ENCODE assay signal across 16 cellular contexts in genomic region chr10:86339226-86339865, GRCh38. TPM values are rescaled to one million over a fixed set of nuclear protein-coding genes. Genes with fewer than 3 reads are reported as not detected.
"Had no signal": no experiment of that assay in that cellular context is flagged by ENCODE, and none has a peak within 500 bp of the region (broad histone marks: within the 10 kb centered on the region; RNA-seq: fewer than 3 reads in every experiment).

No MANE protein-coding gene starts in this region.

- H3K36me3 ChIP-seq: gastroesophageal sphincter, thoracic aorta, vagina had no signal

- H3K27ac ChIP-seq: epithelial cell of prostate, gastroesophageal sphincter, thoracic aorta, vagina had no signal

- H3K4me1 ChIP-seq: gastroesophageal sphincter, vagina had no signal

- H3K9me3 ChIP-seq: gastroesophageal sphincter, thoracic aorta, vagina had no signal

- H3K4me3 ChIP-seq: gastroesophageal sphincter, thoracic aorta, vagina had no signal

- DNase-seq: activated CD4-positive, alpha-beta memory T cell treated with anti-CD3 and anti-CD28 coated beads for 36 hours; activated CD4-positive, CD25-positive, alpha-beta regulatory T cell treated with anti-CD3 and anti-CD28 coated beads, Interleukin-2, amount 50 U/mL, for 72 hours; activated naive CD4-positive, alpha-beta T cell treated with anti-CD3 and anti-CD28 coated beads, Interleukin-2, amount 10 ng/mL, durations not matched to agents 7 days and 5 days; effector memory CD8-positive, alpha-beta T cell; kidney glomerular epithelial cell; mammary epithelial cell; stimulated activated CD4-positive, alpha-beta T cell treated with anti-CD3 and anti-CD28 coated beads, Interleukin-15, amount 100 ng/mL, for 24 hours; stimulated activated CD4-positive, alpha-beta T cell treated with anti-CD3 and anti-CD28 coated beads, Interleukin-4, amount 100 ng/mL, for 4 hours; stimulated activated naive CD8-positive, alpha-beta T cell treated with anti-CD3 and anti-CD28 coated beads, Interleukin-15, amount 100 ng/mL, for 72 hours had no signal

- ATAC-seq: effector memory CD8-positive, alpha-beta T cell; gastroesophageal sphincter; naive thymus-derived CD8-positive, alpha-beta T cell; stimulated activated naive CD8-positive, alpha-beta T cell treated with anti-CD3 and anti-CD28 coated beads, Interleukin-15, amount 100 ng/mL, for 72 hours had no signal

- H3K27me3 ChIP-seq: vagina had no signal

RNA-seq across cellular contexts. Expression of gene GRID1, which starts 27.2 kb away (rescaled TPM):
- total RNA-seq: activated CD4-positive, alpha-beta memory T cell treated with anti-CD3 and anti-CD28 coated beads for 36 hours; activated T-helper 1 cell treated with anti-CD3 and anti-CD28 coated beads, Interleukin-12 subunit alpha, Interleukin-12 subunit beta, Interleukin-2, Interleukin-4 antibody, amounts not matched to agents 30 ng/mL and 10 ng/mL and 1 ng/mL, durations not matched to agents 14 hours and 24 hours and 36 hours; mononuclear cell; naive thymus-derived CD8-positive, alpha-beta T cell had no signal
- polyA plus RNA-seq: naive thymus-derived CD8-positive, alpha-beta T cell had no signal
